ENCODE assay signal across 14 cellular contexts in the genomic region with DNA sequence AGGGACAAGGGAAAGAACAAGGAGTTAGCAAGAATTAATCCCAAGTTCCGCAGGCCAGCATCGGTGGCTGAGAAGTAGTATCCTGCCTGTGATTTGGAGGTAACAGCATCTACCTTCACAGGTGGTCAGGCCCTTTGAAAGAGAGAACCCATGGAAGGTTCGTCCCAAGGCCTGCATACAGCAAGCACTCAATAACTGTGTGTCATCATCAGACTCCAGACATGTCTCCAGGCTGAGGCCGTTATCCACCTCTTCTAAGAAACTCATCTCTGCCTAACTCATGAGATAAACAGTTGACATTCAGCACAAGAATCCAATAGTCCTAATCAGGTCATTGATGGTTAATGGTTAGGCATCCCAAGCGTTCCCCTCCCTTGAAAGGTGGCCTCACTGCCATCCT.
"Had no signal": no experiment of that assay in that cellular context is flagged by ENCODE, and none has a peak within 500 bp of the region (broad histone marks: within the 10 kb centered on the region; RNA-seq: fewer than 3 reads in every experiment).

No MANE protein-coding gene starts in this region.

- H3K27me3 Mint-ChIP-seq: activated naive CD8-positive, alpha-beta T cell treated with anti-CD3 and anti-CD28 coated beads, Interleukin-2, amount 50 U/mL, for 24 hours had no signal

- H3K9me3 ChIP-seq: lower lobe of right lung, upper lobe of left lung had no signal

- H3K27ac ChIP-seq: lower lobe of right lung, SK-N-MC, upper lobe of left lung had no signal

- DNase-seq: activated CD4-positive, alpha-beta T cell treated with anti-CD3 and anti-CD28 coated beads, Interleukin-2, amount 50 U/mL, for 1 hour; activated CD8-positive, alpha-beta memory T cell treated with anti-CD3 and anti-CD28 coated beads for 24 hours; activated naive CD4-positive, alpha-beta T cell treated with Interleukin-2 at 50 U/mL for 16 hours; activated naive CD8-positive, alpha-beta T cell treated with anti-CD3 and anti-CD28 coated beads, Interleukin-2, amount 50 U/mL, for 24 hours; endodermal cell; lower lobe of right lung; midbrain; small intestine; stimulated activated naive CD8-positive, alpha-beta T cell treated with anti-CD3 and anti-CD28 coated beads, Interleukin-15, Interleukin-2, amounts not matched to agents 100 U/mL and 50 U/mL, for 24 hours; upper lobe of left lung had no signal

- H3K4me1 Mint-ChIP-seq: activated naive CD8-positive, alpha-beta T cell treated with anti-CD3 and anti-CD28 coated beads, Interleukin-2, amount 50 U/mL, for 24 hours had no signal

- H3K27me3 ChIP-seq: dorsolateral prefrontal cortex, upper lobe of left lung had no signal

- ATAC-seq: activated naive CD8-positive, alpha-beta T cell treated with anti-CD3 and anti-CD28 coated beads, Interleukin-2, amount 50 U/mL, for 24 hours; left colon; lower lobe of right lung; stimulated activated naive CD8-positive, alpha-beta T cell treated with anti-CD3 and anti-CD28 coated beads, Interleukin-15, Interleukin-2, amounts not matched to agents 100 U/mL and 50 U/mL, for 24 hours had no signal

- H3K27ac Mint-ChIP-seq: activated naive CD8-positive, alpha-beta T cell treated with anti-CD3 and anti-CD28 coated beads, Interleukin-2, amount 50 U/mL, for 24 hours; activated T-helper 1 cell treated with anti-CD3 and anti-CD28 coated beads, Interleukin-12 subunit alpha, Interleukin-12 subunit beta, Interleukin-2, Interleukin-4 antibody, amounts not matched to agents 30 ng/mL and 10 ng/mL and 1 ng/mL, durations not matched to agents 14 hours and 24 hours and 36 hours had no signal

- H3K4me3 ChIP-seq: dorsolateral prefrontal cortex, lower lobe of right lung, SK-N-MC, upper lobe of left lung had no signal

- H3K9me3 Mint-ChIP-seq: activated naive CD8-positive, alpha-beta T cell treated with anti-CD3 and anti-CD28 coated beads, Interleukin-2, amount 50 U/mL, for 24 hours; activated T-helper 1 cell treated with anti-CD3 and anti-CD28 coated beads, Interleukin-12 subunit alpha, Interleukin-12 subunit beta, Interleukin-2, Interleukin-4 antibody, amounts not matched to agents 30 ng/mL and 10 ng/mL and 1 ng/mL, durations not matched to agents 14 hours and 24 hours and 36 hours; endodermal cell had no signal

- H3K4me3 Mint-ChIP-seq: activated naive CD8-positive, alpha-beta T cell treated with anti-CD3 and anti-CD28 coated beads, Interleukin-2, amount 50 U/mL, for 24 hours; activated T-helper 1 cell treated with anti-CD3 and anti-CD28 coated beads, Interleukin-12 subunit alpha, Interleukin-12 subunit beta, Interleukin-2, Interleukin-4 antibody, amounts not matched to agents 30 ng/mL and 10 ng/mL and 1 ng/mL, durations not matched to agents 14 hours and 24 hours and 36 hours; endodermal cell had no signal
